1 cellular context compared by ENCODE assay signal in the genomic region with DNA sequence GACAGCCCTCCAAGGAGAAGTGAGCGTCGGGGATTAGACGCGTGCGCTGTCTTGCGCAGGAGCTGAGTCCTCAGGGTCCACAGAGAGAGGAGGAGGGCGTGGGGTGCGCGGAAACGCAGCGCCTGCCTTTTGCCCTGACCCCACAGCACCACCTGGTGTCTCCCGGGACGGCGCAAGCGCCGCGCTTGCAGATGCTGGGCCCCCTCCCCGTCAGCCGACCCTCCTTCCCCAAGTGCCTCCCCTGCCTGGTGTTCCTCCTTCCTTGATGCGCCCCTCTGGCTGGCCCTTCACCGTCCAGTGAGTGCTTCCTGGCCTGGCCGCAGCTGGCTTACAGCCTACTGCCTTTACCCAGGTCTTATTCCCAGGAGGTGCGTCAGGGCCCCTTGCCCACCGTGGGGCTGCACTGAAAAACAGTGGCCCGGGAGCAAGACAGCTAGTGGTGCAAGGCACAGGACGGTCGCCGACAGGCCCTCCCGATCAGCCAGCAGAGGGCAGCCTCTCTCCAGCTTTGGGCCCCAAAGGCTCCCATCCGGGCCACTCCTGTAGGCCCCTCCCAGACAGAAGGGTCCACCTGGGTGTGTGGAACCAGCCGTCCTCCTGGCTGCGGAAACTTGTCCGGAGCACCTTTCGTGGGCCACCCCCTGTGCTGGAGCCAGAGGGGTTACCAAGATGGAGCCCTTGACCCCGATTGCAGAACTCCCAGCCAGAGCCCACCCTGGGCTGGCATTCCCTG.
A peak's percentile ranks its signal among the peaks of the same experiment; 100 is the strongest.
TF ChIP-seq lines count a peak whose summit lies in the region.

No MANE protein-coding gene starts in this region.

TF ChIP-seq in K562, 482 proteins besides CTCF, POLR2A, EP300 and RAD21 (continued from another document and continues in another):
- no peak for TF ChIP-seq ZBTB2 (IDR thresholded peaks at IDR 0.05)
- TF ChIP-seq ZNF551 (CRISPR knock-in tag; IDR thresholded peaks at IDR 0.05): no peak
- no peak for TF ChIP-seq CHD7 (IDR thresholded peaks at IDR 0.05; ENCODE audit: low read depth, low read length)
- TF ChIP-seq U2AF1 (optimal IDR thresholded peaks at IDR 0.05; ENCODE audit: low read depth, low read length): no peak
- TF ChIP-seq CBFA2T3 (IDR thresholded peaks at IDR 0.05): no peak
- TF ChIP-seq ZBTB43 (CRISPR knock-in tag; IDR thresholded peaks at IDR 0.05): no peak
- no peak; the same call in 1 of the 2 replicates for TF ChIP-seq PHF21A (IDR thresholded peaks at IDR 0.05; ENCODE audit: borderline replicate concordance, low read depth)
- TF ChIP-seq ELF4 (CRISPR knock-in tag; IDR thresholded peaks at IDR 0.05): 0 out of 2 replicates have a peak, but pooled peaks have one; percentile 18
- peak; percentile 54; the same call in 1 of the 2 replicates for TF ChIP-seq KLF16 (IDR thresholded peaks at IDR 0.05)
- TF ChIP-seq BDP1 (IDR thresholded peaks at IDR 0.05; ENCODE audit: insufficient read depth, insufficient read length): no peak
- TF ChIP-seq, protein P1, sequence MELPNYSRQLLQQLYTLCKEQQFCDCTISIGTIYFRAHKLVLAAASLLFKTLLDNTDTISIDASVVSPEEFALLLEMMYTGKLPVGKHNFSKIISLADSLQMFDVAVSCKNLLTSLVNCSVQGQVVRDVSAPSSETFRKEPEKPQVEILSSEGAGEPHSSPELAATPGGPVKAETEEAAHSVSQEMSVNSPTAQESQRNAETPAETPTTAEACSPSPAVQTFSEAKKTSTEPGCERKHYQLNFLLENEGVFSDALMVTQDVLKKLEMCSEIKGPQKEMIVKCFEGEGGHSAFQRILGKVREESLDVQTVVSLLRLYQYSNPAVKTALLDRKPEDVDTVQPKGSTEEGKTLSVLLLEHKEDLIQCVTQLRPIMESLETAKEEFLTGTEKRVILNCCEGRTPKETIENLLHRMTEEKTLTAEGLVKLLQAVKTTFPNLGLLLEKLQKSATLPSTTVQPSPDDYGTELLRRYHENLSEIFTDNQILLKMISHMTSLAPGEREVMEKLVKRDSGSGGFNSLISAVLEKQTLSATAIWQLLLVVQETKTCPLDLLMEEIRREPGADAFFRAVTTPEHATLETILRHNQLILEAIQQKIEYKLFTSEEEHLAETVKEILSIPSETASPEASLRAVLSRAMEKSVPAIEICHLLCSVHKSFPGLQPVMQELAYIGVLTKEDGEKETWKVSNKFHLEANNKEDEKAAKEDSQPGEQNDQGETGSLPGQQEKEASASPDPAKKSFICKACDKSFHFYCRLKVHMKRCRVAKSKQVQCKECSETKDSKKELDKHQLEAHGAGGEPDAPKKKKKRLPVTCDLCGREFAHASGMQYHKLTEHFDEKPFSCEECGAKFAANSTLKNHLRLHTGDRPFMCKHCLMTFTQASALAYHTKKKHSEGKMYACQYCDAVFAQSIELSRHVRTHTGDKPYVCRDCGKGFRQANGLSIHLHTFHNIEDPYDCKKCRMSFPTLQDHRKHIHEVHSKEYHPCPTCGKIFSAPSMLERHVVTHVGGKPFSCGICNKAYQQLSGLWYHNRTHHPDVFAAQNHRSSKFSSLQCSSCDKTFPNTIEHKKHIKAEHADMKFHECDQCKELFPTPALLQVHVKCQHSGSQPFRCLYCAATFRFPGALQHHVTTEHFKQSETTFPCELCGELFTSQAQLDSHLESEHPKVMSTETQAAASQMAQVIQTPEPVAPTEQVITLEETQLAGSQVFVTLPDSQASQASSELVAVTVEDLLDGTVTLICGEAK (IDR thresholded peaks at IDR 0.05): no peak
- TF ChIP-seq, protein P1 (CRISPR knock-in tag; IDR thresholded peaks at IDR 0.05): no peak
- TF ChIP-seq MTF1 (CRISPR knock-in tag; IDR thresholded peaks at IDR 0.05; ENCODE audit: borderline replicate concordance): no peak
- TF ChIP-seq SMARCE1 (IDR thresholded peaks at IDR 0.05): no peak
- TF ChIP-seq HMGN3 (IDR thresholded peaks at IDR 0.05; ENCODE audit: borderline replicate concordance, extremely low read depth, insufficient read length, low read depth, low read length): peak; percentile 23
- TF ChIP-seq CTCFL (IDR thresholded peaks at IDR 0.05; ENCODE audit: borderline replicate concordance, insufficient read depth, low read depth, low read length, poor library complexity, severe bottlenecking): peak; percentile 54
- TF ChIP-seq C11orf30 (IDR thresholded peaks at IDR 0.05; ENCODE audit: low read depth): no peak
- no peak for TF ChIP-seq MAFG (tag; conservative IDR thresholded peaks at IDR 0.05)
- no peak for TF ChIP-seq MLLT1 (IDR thresholded peaks at IDR 0.05)
- TF ChIP-seq GTF2A2 (tag; IDR thresholded peaks at IDR 0.05): no peak
- no peak for TF ChIP-seq ZNF766 (CRISPR knock-in tag; conservative IDR thresholded peaks at IDR 0.05)
